12 cellular contexts compared by ENCODE assay signal in the genomic region with DNA sequence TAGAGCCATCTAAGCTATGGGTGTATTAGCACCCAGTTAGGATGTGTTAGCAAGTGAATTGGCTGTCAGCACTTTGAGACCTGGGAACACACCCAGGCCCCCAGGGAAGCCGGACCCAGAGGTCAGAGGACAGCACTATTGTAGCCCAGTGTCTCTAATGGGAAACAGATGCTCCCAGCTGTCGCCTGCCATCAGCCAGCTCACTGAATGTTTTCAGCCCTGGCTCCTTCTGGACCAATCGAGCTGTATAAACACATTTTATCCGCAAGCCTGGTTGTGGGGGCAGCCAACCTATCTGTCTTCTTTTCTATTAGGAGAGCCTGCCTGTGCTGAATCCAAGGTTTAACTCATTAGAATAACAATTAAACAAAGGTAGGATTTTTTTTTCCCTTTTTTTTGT. TPM values are rescaled to one million over a fixed set of nuclear protein-coding genes. Genes with fewer than 3 reads are reported as not detected.
A peak's percentile ranks its signal among the peaks of the same experiment; 100 is the strongest.
DNase-seq lines count a peak whose midpoint lies in the region; ATAC-seq and TF ChIP-seq lines count a peak whose summit lies in the region.
"Had no signal": no experiment of that assay in that cellular context is flagged by ENCODE, and none has a peak within 500 bp of the region (broad histone marks: within the 10 kb centered on the region; RNA-seq: fewer than 3 reads in every experiment).

No MANE protein-coding gene starts in this region.

- H3K27me3 Mint-ChIP-seq in activated T-helper 1 cell treated with anti-CD3 and anti-CD28 coated beads, Interleukin-12 subunit alpha, Interleukin-12 subunit beta, Interleukin-2, Interleukin-4 antibody, amounts not matched to agents 30 ng/mL and 10 ng/mL and 1 ng/mL, durations not matched to agents 14 hours and 24 hours and 36 hours (ENCODE audit: insufficient read depth): peaks cover 5% of the 10 kb centered on the region

- H3K36me3 Mint-ChIP-seq in activated T-helper 1 cell treated with anti-CD3 and anti-CD28 coated beads, Interleukin-12 subunit alpha, Interleukin-12 subunit beta, Interleukin-2, Interleukin-4 antibody, amounts not matched to agents 30 ng/mL and 10 ng/mL and 1 ng/mL, durations not matched to agents 14 hours and 24 hours and 36 hours (ENCODE audit: low read depth): no peaks in the 10 kb centered on the region
- H3K36me3 Mint-ChIP-seq: natural killer cell treated with Interleukin-12 subunit alpha and Interleukin-12 subunit beta and Interleukin-15 and Interleukin-18, amount 100 ng/mL, for 72 hours had no signal

- H3K4me1 ChIP-seq in BE2C: no peaks in the 10 kb centered on the region; the same call in 1 of the 2 replicates

- H3K27ac Mint-ChIP-seq in activated T-helper 1 cell treated with anti-CD3 and anti-CD28 coated beads, Interleukin-12 subunit alpha, Interleukin-12 subunit beta, Interleukin-2, Interleukin-4 antibody, amounts not matched to agents 30 ng/mL and 10 ng/mL and 1 ng/mL, durations not matched to agents 14 hours and 24 hours and 36 hours: no peak overlapping the region
- H3K27ac Mint-ChIP-seq: natural killer cell treated with Interleukin-12 subunit alpha and Interleukin-12 subunit beta and Interleukin-15 and Interleukin-18, amount 100 ng/mL, for 72 hours had no signal

- intact Hi-C loops in activated T-helper 1 cell treated with anti-CD3 and anti-CD28 coated beads, Interleukin-12 subunit alpha, Interleukin-12 subunit beta, Interleukin-2, Interleukin-4 antibody, amounts not matched to agents 30 ng/mL and 10 ng/mL and 1 ng/mL, durations not matched to agents 14 hours and 24 hours and 36 hours (cut with micrococcal nuclease): no loop called here

- H3K36me3 ChIP-seq in BE2C: no peaks in the 10 kb centered on the region
- no peaks in the 10 kb centered on the region for H3K36me3 ChIP-seq in H7 (replicated peaks; ENCODE audit: control insufficient read depth, insufficient read depth, low read length)

- H3K4me3 Mint-ChIP-seq in activated T-helper 1 cell treated with anti-CD3 and anti-CD28 coated beads, Interleukin-12 subunit alpha, Interleukin-12 subunit beta, Interleukin-2, Interleukin-4 antibody, amounts not matched to agents 30 ng/mL and 10 ng/mL and 1 ng/mL, durations not matched to agents 14 hours and 24 hours and 36 hours: no peak overlapping the region
- H3K4me3 Mint-ChIP-seq: natural killer cell treated with Interleukin-12 subunit alpha and Interleukin-12 subunit beta and Interleukin-15 and Interleukin-18, amount 100 ng/mL, for 72 hours had no signal

- no peaks in the 10 kb centered on the region for H3K9me3 ChIP-seq in BE2C

- TF ChIP-seq CTCF in BE2C (IDR thresholded peaks at IDR 0.05; ENCODE audit: low read depth, low read length) (no peak), fibroblast of the aortic adventitia (IDR thresholded peaks at IDR 0.05; ENCODE audit: insufficient read depth, low read length) (no peak)

- H3K9me3 Mint-ChIP-seq in activated T-helper 1 cell treated with anti-CD3 and anti-CD28 coated beads, Interleukin-12 subunit alpha, Interleukin-12 subunit beta, Interleukin-2, Interleukin-4 antibody, amounts not matched to agents 30 ng/mL and 10 ng/mL and 1 ng/mL, durations not matched to agents 14 hours and 24 hours and 36 hours: no peaks in the 10 kb centered on the region
- H3K9me3 Mint-ChIP-seq: natural killer cell treated with Interleukin-12 subunit alpha and Interleukin-12 subunit beta and Interleukin-15 and Interleukin-18, amount 100 ng/mL, for 72 hours had no signal

- DNase-seq in BE2C: peak; percentile 71
- peak; percentile 17 for DNase-seq in NCI-H1694 treated with DMSO at 0.1 percent for 48 hours (lab: John Stamatoyannopoulos, UW)
- peak; percentile 7 for DNase-seq in fibroblast of the aortic adventitia (ENCODE audit: low read depth)
- peak; percentile 82 for DNase-seq in myocyte (ENCODE audit: low read depth)
- no peak for DNase-seq in H7
- no peak for DNase-seq in NCI-H1105 treated with DMSO at 0.1 percent for 48 hours (lab: John Stamatoyannopoulos, UW)
- no peak for DNase-seq in activated T-helper 1 cell treated with anti-CD3 and anti-CD28 coated beads, Interleukin-12 subunit alpha, Interleukin-12 subunit beta, Interleukin-2, Interleukin-4 antibody, amounts not matched to agents 30 ng/mL and 10 ng/mL and 1 ng/mL, durations not matched to agents 14 hours and 24 hours and 36 hours (ENCODE audit: low spot score)
- DNase-seq: activated T-cell treated with anti-CD3 and anti-CD28 coated beads, Interleukin-2, amount 50 U/mL, for 48 hours; NCI-H1436 treated with DMSO at 0.1 percent for 48 hours had no signal

- H3K4me3 ChIP-seq in BE2C (ENCODE audit: low read depth, low read length) (no peak overlapping the region), fibroblast of the aortic adventitia (ENCODE audit: low read depth, low read length) (no peak overlapping the region), H7 (ENCODE audit: insufficient read depth, low read depth, low read length) (no peak overlapping the region)

- no peak for ATAC-seq in GM18502 (IDR thresholded peaks at IDR 0.05; ENCODE audit: poor library complexity, unreplicated experiment)
- ATAC-seq: activated CD4-positive, CD25-positive, alpha-beta regulatory T cell treated with anti-CD3 and anti-CD28 coated beads, Interleukin-2, amount 50 U/mL, for 24 hours; natural killer cell treated with Interleukin-12 subunit alpha and Interleukin-12 subunit beta and Interleukin-15 and Interleukin-18, amount 100 ng/mL, for 72 hours had no signal

- H3K4me1 Mint-ChIP-seq in activated T-helper 1 cell treated with anti-CD3 and anti-CD28 coated beads, Interleukin-12 subunit alpha, Interleukin-12 subunit beta, Interleukin-2, Interleukin-4 antibody, amounts not matched to agents 30 ng/mL and 10 ng/mL and 1 ng/mL, durations not matched to agents 14 hours and 24 hours and 36 hours (ENCODE audit: low read depth): no peaks in the 10 kb centered on the region

- H3K27me3 ChIP-seq in BE2C (peaks cover 6% of the 10 kb centered on the region), H7 (ENCODE audit: control insufficient read depth, insufficient read depth, low read length) (no peaks in the 10 kb centered on the region)

RNA-seq across cellular contexts. Expression of a gene that starts 10.8 kb away (rescaled TPM):
- 4.3 TPM for polyA plus RNA-seq in BE2C (2012; ENCODE audit: insufficient read depth, insufficient read length, low read depth)
- 6.5 and 11.3 TPM in 2 replicates for total RNA-seq in fibroblast of the aortic adventitia (ENCODE audit: low replicate concordance)
- 5.2 and 8.2 TPM in 2 replicates for total RNA-seq in myocyte
- polyA plus RNA-seq in myocyte (2012): 5.8 TPM
- 6.9 and 7.9 TPM in 2 replicates for total RNA-seq in H7 (2014; rRNA removed; shearing (Covaris generic))
- total RNA-seq in activated T-helper 1 cell treated with anti-CD3 and anti-CD28 coated beads, Interleukin-12 subunit alpha, Interleukin-12 subunit beta, Interleukin-2, Interleukin-4 antibody, amounts not matched to agents 30 ng/mL and 10 ng/mL and 1 ng/mL, durations not matched to agents 14 hours and 24 hours and 36 hours: 13.8 and 14.8 TPM in 2 replicates

Comparison
In these comparisons a context has a peak if more than half of its experiments do, and no peak if none do; other contexts are left out.
1. DNase-seq: peak in BE2C (single experiment), NCI-H1694 treated with DMSO at 0.1 percent for 48 hours (single experiment), fibroblast of the aortic adventitia (single experiment) and myocyte (single experiment); none in H7 (single experiment), NCI-H1105 treated with DMSO at 0.1 percent for 48 hours (single experiment) and activated T-helper 1 cell treated with anti-CD3 and anti-CD28 coated beads, Interleukin-12 subunit alpha, Interleukin-12 subunit beta, Interleukin-2, Interleukin-4 antibody, amounts not matched to agents 30 ng/mL and 10 ng/mL and 1 ng/mL, durations not matched to agents 14 hours and 24 hours and 36 hours (single experiment).